ENCODE assay signal across 22 cellular contexts in the genomic region with DNA sequence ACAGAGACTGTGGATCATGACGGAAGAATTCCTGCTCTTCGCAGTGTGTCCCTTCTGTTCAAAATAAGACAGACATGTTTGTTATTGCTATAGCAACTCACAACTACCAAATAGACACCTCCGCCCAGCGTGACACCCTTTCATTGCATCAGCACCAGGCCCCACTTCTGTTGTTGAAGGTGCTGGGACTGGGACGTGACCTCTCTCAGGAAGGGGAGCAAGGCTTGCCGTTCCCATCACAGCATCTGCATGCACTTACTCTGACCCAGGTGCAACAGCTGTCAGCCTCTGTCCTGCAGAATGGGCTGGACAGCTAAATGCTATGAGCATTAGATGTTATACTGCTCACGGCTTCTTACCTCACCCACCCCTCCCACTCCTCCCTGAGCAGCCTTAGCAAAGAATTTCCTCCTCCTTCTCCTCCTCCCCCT.
DNase-seq lines count a peak whose midpoint lies in the region; ATAC-seq and TF ChIP-seq lines count a peak whose summit lies in the region.
"Had no signal": no experiment of that assay in that cellular context is flagged by ENCODE, and none has a peak within 500 bp of the region (broad histone marks: within the 10 kb centered on the region; RNA-seq: fewer than 3 reads in every experiment).

No MANE protein-coding gene starts in this region.

- H3K27ac ChIP-seq in HUES48 (ENCODE audit: low read depth, low read length) (peak overlapping the region; percentile 27), left lung (no peak overlapping the region), suprapubic skin (peak overlapping the region; percentile 78)
- H3K27ac ChIP-seq: KMS-11, RWPE1 had no signal

- H3K27me3 ChIP-seq in HUES48 (ENCODE audit: control insufficient read depth, insufficient read depth, low read length) (no peaks in the 10 kb centered on the region), left lung (no peaks in the 10 kb centered on the region), suprapubic skin (peaks cover under 1% of the 10 kb centered on the region)

- no peak for TF ChIP-seq EP300 in suprapubic skin (IDR thresholded peaks at IDR 0.05)

- DNase-seq in fibroblast of the aortic adventitia (ENCODE audit: low read depth) (peak; percentile 13), left lung (no peak), suprapubic skin (ENCODE audit: low spot score in 2 of 2) (peak in 1 of 2 donors; percentile 76), medulla oblongata (ENCODE audit: extremely low spot score) (no peak), pons (ENCODE audit: low spot score) (no peak)
- DNase-seq: activated B cell treated with CpG ODN at 0.5 μM for 24 hours; activated CD4-positive, alpha-beta T cell treated with anti-CD3 and anti-CD28 coated beads, Interleukin-2, amount 50 U/mL, for 48 hours; activated gamma-delta T cell; CD4-positive, alpha-beta T cell; GDM1; hippocampal formation; islet precursor cell; natural killer cell; NCI-H2029; NCI-H510A; T-helper 9 cell had no signal

- WGBS in suprapubic skin = 26% methylated on average over 7 of the region's 7 CpGs

- intact Hi-C loops in left lung (cut with DNase I) = no loop called here

- H3K9me3 ChIP-seq in HUES48 (ENCODE audit: control insufficient read depth, insufficient read depth, low read length) (no peaks in the 10 kb centered on the region), left lung (no peaks in the 10 kb centered on the region), suprapubic skin (no peaks in the 10 kb centered on the region)
- H3K9me3 ChIP-seq: breast epithelium, prostate gland had no signal

- TF ChIP-seq POLR2A in suprapubic skin (IDR thresholded peaks at IDR 0.05) = no peak

- H3K36me3 ChIP-seq in HUES48 (ENCODE audit: control insufficient read depth, insufficient read depth, low read length) = no peaks in the 10 kb centered on the region
- no peaks in the 10 kb centered on the region for H3K36me3 ChIP-seq in left lung
- H3K36me3 ChIP-seq in suprapubic skin = no peaks in the 10 kb centered on the region
- H3K36me3 ChIP-seq: breast epithelium, prostate gland had no signal

- TF ChIP-seq CTCF in fibroblast of the aortic adventitia (IDR thresholded peaks at IDR 0.05; ENCODE audit: insufficient read depth, low read length) (no peak), left lung (IDR thresholded peaks at IDR 0.05) (no peak), suprapubic skin (IDR thresholded peaks at IDR 0.05) (no peak)

- no peak overlapping the region for H3K9ac ChIP-seq in HUES48 (ENCODE audit: low read depth, low read length)
- H3K9ac ChIP-seq: KMS-11 had no signal

- H3K4me1 ChIP-seq in HUES48 (ENCODE audit: control insufficient read depth, insufficient read depth, low read length) (peaks cover 20% of the 10 kb centered on the region), left lung (no peaks in the 10 kb centered on the region), suprapubic skin (peaks cover 25% of the 10 kb centered on the region)
- H3K4me1 ChIP-seq: prostate gland had no signal

- ATAC-seq in left lung (peak; percentile 30), HG03095 (IDR thresholded peaks at IDR 0.05; ENCODE audit: unreplicated experiment) (no peak)
- ATAC-seq: natural killer cell had no signal

- no peak overlapping the region for H3K4me3 ChIP-seq in HUES48 (ENCODE audit: low read depth, low read length)
- H3K4me3 ChIP-seq in fibroblast of the aortic adventitia (ENCODE audit: low read depth, low read length) = no peak overlapping the region
- no peak overlapping the region for H3K4me3 ChIP-seq in left lung
- H3K4me3 ChIP-seq in suprapubic skin = no peak overlapping the region
- H3K4me3 ChIP-seq: breast epithelium, prostate gland had no signal

Comparison
In these comparisons a context has a peak if more than half of its experiments do, and no peak if none do; other contexts are left out.
1. H3K27ac ChIP-seq: peak in HUES48 (single experiment) and suprapubic skin (single experiment); none in left lung (0 of 2).